In the genomic region with DNA sequence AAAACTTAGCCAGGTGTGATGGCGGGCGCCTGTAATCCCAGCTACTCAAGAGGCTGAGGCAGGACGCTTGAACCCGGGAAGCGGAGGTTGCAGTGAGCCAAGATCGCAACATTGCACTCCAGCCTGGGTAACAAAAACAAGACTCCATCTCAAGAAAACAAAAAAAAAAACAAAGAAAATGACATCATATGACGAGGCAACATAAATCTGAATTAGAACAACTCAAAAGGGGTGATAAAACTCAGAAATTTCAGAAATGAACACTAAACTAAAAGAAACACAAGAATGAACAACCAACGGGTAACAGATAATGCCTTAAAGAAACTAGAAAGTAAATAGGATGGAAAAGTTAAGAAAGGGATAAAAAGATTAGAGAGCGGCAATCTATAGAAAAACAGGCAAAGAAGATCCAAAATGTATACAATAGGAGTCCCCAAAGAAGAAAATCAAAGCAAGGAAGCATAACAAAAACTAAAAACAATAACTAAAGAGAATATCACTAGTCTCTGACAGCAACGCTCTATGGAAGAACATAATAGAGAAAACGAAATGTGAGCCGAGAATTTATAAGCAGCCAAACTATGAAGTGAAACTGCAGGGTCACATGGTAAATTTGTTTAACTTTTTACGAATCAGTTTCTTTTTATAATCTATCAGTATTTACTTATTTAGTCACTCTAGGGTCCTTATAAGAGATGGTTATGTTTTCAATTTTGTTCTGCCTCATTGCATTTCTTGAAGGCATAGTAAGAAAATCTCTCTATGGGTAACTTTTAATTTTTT, we compare ENCODE assay signal across 20 cellular contexts. TPM values are rescaled to one million over a fixed set of nuclear protein-coding genes. Genes with fewer than 3 reads are reported as not detected.
DNase-seq lines count a peak whose midpoint lies in the region; ATAC-seq, FAIRE-seq and TF ChIP-seq lines count a peak whose summit lies in the region.
"Had no signal": no experiment of that assay in that cellular context is flagged by ENCODE, and none has a peak within 500 bp of the region (broad histone marks: within the 10 kb centered on the region; RNA-seq: fewer than 3 reads in every experiment).

No MANE protein-coding gene starts in this region.

- in situ Hi-C loops in GM12878 (cut with MboI) = no loop called here

- H4K20me1 ChIP-seq in GM12878 (ENCODE audit: control insufficient read depth, insufficient read depth) = no peaks in the 10 kb centered on the region

- H3K4me3 ChIP-seq in GM12878 (0 out of 2 replicates have a peak overlapping the region, but pooled peaks have one; percentile 25), spleen (no peak overlapping the region)
- H3K4me3 ChIP-seq: MG63 had no signal

- RAD21 ChIA-PET in GM12878 (lab: Charles Lee; ENCODE audit: unreplicated experiment) = interaction anchor here (0.7 to 2.2 kb wide), 5 partner anchors 10 to 113 kb away, joined by 3 to 8 read pairs (median 4); no protein-coding TSS in a partner anchor

- ATAC-seq in GM12878 (peak; percentile 40; the same call in 2 of the 3 replicates), HG02884 (IDR thresholded peaks at IDR 0.05; ENCODE audit: unreplicated experiment) (no peak), HG03039 (IDR thresholded peaks at IDR 0.05; ENCODE audit: unreplicated experiment) (no peak)

- peak; percentile 20 for FAIRE-seq in GM12891 (lab: Jason Lieb, UNC)
- FAIRE-seq in GM12878 (lab: Jason Lieb, UNC) = no peak
- no peak for FAIRE-seq in frontal cortex (lab: Jason Lieb, UNC)
- FAIRE-seq: H54 had no signal

- no peak for DNase-seq in GM12891 (ENCODE audit: insufficient read length, low spot score)
- peak; percentile 6 for DNase-seq in MV-4-11 (lab: John Stamatoyannopoulos, UW)
- no peak for DNase-seq in GM12878 (ENCODE audit: low read depth, low spot score)
- no peak for DNase-seq in spleen
- no peak for DNase-seq in frontal cortex (ENCODE audit: low spot score in 2 of 2)
- DNase-seq in SIG-M5 (lab: John Stamatoyannopoulos, UW) = no peak
- DNase-seq: ACHN, GDM1, HFFc6, Kasumi-1, MG63, NCI-H1092 treated with DMSO at 0.1 percent for 48 hours, NCI-H146, NCI-H2081, NCI-H2171 treated with DMSO at 0.1 percent for 48 hours, NCI-H446 had no signal

- no peak overlapping the region for H3K9ac ChIP-seq in GM12878 (ENCODE audit: control insufficient read depth, insufficient read depth, low read length)

- H3K4me2 ChIP-seq in GM12878 (ENCODE audit: control insufficient read depth, insufficient read depth) = no peak overlapping the region; the same call in 1 of the 2 replicates

- TF ChIP-seq EP300 in GM12878 (IDR thresholded peaks at IDR 0.05; ENCODE audit: borderline replicate concordance in 1 of 2, control insufficient read depth in 1 of 2, low read depth in 2 of 2, low read length in 2 of 2) = no peak

- TF ChIP-seq RAD21 in GM12878 (IDR thresholded peaks at IDR 0.05; ENCODE audit: insufficient read depth, low read depth, low read length) = no peak

- CTCF ChIA-PET in GM12878 (lab: Yijun Ruan, JAX) = interaction anchor here (0.7 to 2.2 kb wide), 9 partner anchors 9 to 114 kb away, joined by 3 to 35 read pairs (median 7); no protein-coding TSS in a partner anchor

- WGBS in GM12878 (ENCODE audit: insufficient coverage, insufficient replicate concordance, low lambda C conversion rate, missing lambda C conversion rate) = 76% methylated on average over 13 of the region's 13 CpGs
- 84 to 91% (median 86%) methylated on average over 13 of the region's 13 CpGs for WGBS in spleen, 5 donors

- BruUV-seq in GM12878 (replicated peaks; lab: Mats Ljungman, UMichigan) = no TSS peak

- TF ChIP-seq POLR2A in GM12891 (IDR thresholded peaks at IDR 0.05; ENCODE audit: low read depth, low read length) (no peak), GM12878 (IDR thresholded peaks at IDR 0.05; ENCODE audit: low read depth, low read length) (no peak), spleen (IDR thresholded peaks at IDR 0.05) (no peak)

- SMC1A ChIA-PET in GM12878 (lab: Charles Lee; ENCODE audit: uncharacterized antibody, unreplicated experiment) = interaction anchor here (1.0 to 2.1 kb wide), 8 partner anchors 10 to 113 kb away, joined by 3 to 28 read pairs (median 7); no protein-coding TSS in a partner anchor

- intact Hi-C loops in GM12878 (cut with micrococcal nuclease; ENCODE audit: unreplicated experiment) (no loop called here), spleen (cut with DNase I; ENCODE audit: low total_unique reads) (no loop called here)

- no peak overlapping the region for H3K27ac ChIP-seq in GM12878 (ENCODE audit: control insufficient read depth, insufficient read depth)
- peak overlapping the region in 5 of 8 donors; percentile 39 to 54 (median 44) for H3K27ac ChIP-seq in spleen
- H3K27ac ChIP-seq: C4-2B had no signal

- H3K27me3 ChIP-seq in GM12878 (replicated peaks in 1 of 2; ENCODE audit: control insufficient read depth in 2 of 2, insufficient read depth in 2 of 2, low read length in 1 of 2) (no peaks in the 10 kb centered on the region), spleen (replicated peaks in 1 of 7) (no peaks in the 10 kb centered on the region)
- H3K27me3 ChIP-seq: MG63 had no signal

- H3K4me1 ChIP-seq in GM12878 (ENCODE audit: control insufficient read depth, insufficient read depth, low read length) (peaks cover 29% of the 10 kb centered on the region), spleen (peaks cover 29 to 93% (median 55%) of the 10 kb centered on the region in 6 donors)

- peaks cover 51% of the 10 kb centered on the region for H3K79me2 ChIP-seq in GM12878 (ENCODE audit: control insufficient read depth, insufficient read depth, low read length)

- H3K36me3 ChIP-seq in GM12878 (ENCODE audit: control insufficient read depth in 2 of 2, insufficient read depth in 2 of 2, low read length in 1 of 2) = no peaks in the 10 kb centered on the region; a peak in 1 of 4 replicates
- H3K36me3 ChIP-seq in spleen = no peaks in the 10 kb centered on the region
- H3K36me3 ChIP-seq: MG63 had no signal

- POLR2A ChIA-PET in GM12878 (lab: Charles Lee) = no interaction called here

- no peak for TF ChIP-seq CTCF in GM12878 (IDR thresholded peaks at IDR 0.05 in 2 of 3, conservative IDR thresholded peaks at IDR 0.05 in 1 of 3; ENCODE audit: control insufficient read depth in 2 of 3, extremely low read depth in 1 of 3, insufficient read depth in 1 of 3, low read depth in 3 of 3, low read length in 3 of 3)
- no peak for TF ChIP-seq CTCF in spleen (IDR thresholded peaks at IDR 0.05 in 8 of 11, conservative IDR thresholded peaks at IDR 0.05 in 3 of 11)

- no peak overlapping the region for H2AFZ ChIP-seq in GM12878 (ENCODE audit: control insufficient read depth, low read depth, low read length)

- peaks cover 3% of the 10 kb centered on the region; the same call in 2 of the 3 replicates for H3K9me3 ChIP-seq in GM12878 (replicated peaks; ENCODE audit: control insufficient read depth, insufficient read depth, low read length)
- H3K9me3 ChIP-seq in spleen = peaks cover 0 to 14% (median 5%) of the 10 kb centered on the region in 8 donors
- H3K9me3 ChIP-seq: MG63 had no signal

TF ChIP-seq in GM12891, 5 proteins besides CTCF, POLR2A, EP300 and RAD21:
- no peak for TF ChIP-seq POU2F2 (IDR thresholded peaks at IDR 0.05; ENCODE audit: low read depth, low read length)
- TF ChIP-seq TAF1 (IDR thresholded peaks at IDR 0.05; ENCODE audit: low read depth, low read length) = no peak
- no peak for TF ChIP-seq POLR2AphosphoS5 (IDR thresholded peaks at IDR 0.05; ENCODE audit: low read depth, low read length)
- TF ChIP-seq SPI1 (IDR thresholded peaks at IDR 0.05; ENCODE audit: low read depth, low read length) = no peak
TF ChIP-seq in GM12891: peak in this region for 0.

TF ChIP-seq in GM12878, 131 proteins besides CTCF, POLR2A, EP300 and RAD21 (continues in another document):
- TF ChIP-seq ATF7 (IDR thresholded peaks at IDR 0.05; ENCODE audit: low read depth) (peak; percentile 60; the same call in 1 of the 2 replicates), NBN (IDR thresholded peaks at IDR 0.05) (0 out of 2 replicates have a peak, but pooled peaks have one; percentile 47), E2F8 (IDR thresholded peaks at IDR 0.05; ENCODE audit: low read depth, partially characterized antibody) (no peak)

RNA-seq across cellular contexts. Expression of gene SPPL3, which starts 45.7 kb away (rescaled TPM):
- 11.1 TPM for polyA plus RNA-seq in GM12891 (2012; ENCODE audit: low read depth, missing spikeins)
- 42.1 and 48.7 TPM in 2 replicates for total RNA-seq in GM12878 (2013; cell fraction: nucleolus; rRNA removed)
- total RNA-seq in GM12878 (2014; rRNA removed) = 6.8 and 6.9 TPM in 2 replicates
- 8.3 and 10.1 TPM in 2 replicates for total RNA-seq in GM12878 (2014; rRNA removed; fragmentation: Illumina TruSeq; extraction: Trizol)
- total RNA-seq in GM12878 (2021) = 33.0 and 38.2 TPM in 2 replicates
- 7.3 TPM for polyA plus RNA-seq in GM12878 (2011; ENCODE audit: low read depth)
- polyA plus RNA-seq in GM12878 (2011; rRNA removed) = 20.3 and 20.4 TPM in 2 replicates
- polyA plus RNA-seq in GM12878 (2011; cell fraction: cytosol; rRNA removed) = 16.1 and 19.6 TPM in 2 replicates
- polyA plus RNA-seq in GM12878 (2011; cell fraction: nucleus; rRNA removed) = 17.6 and 23.0 TPM in 2 replicates
- polyA plus RNA-seq in GM12878 (2012) = 13.7 and 22.4 TPM in 2 replicates
- 45.5 and 48.7 TPM in 2 replicates for polyA plus RNA-seq in GM12878 (2014; fragmentation: Illumina TruSeq; extraction: Trizol)
- 1 to 10 TPM; 5.7 to 8.3 TPM for polyA plus RNA-seq in GM12878 (2014; fragmentation: Nextera tagmentation; extraction: Ambion mirVana)
- polyA plus RNA-seq in GM12878 (2014; rRNA removed) = 11.7 and 15.2 TPM in 2 replicates
- polyA plus RNA-seq in GM12878 (2016; fragmentation: Nextera tagmentation; extraction: Ambion mirVana) = 10 to 100 TPM in 1 of 2 experiments, 1 to 10 TPM in 1; 4.3 to 18.3 TPM
- polyA minus RNA-seq in GM12878 (2011; rRNA and poly(A)+ RNA removed) = 39.9 and 55.2 TPM in 2 replicates
- 19.5 and 23.7 TPM in 2 replicates for polyA minus RNA-seq in GM12878 (2011; cell fraction: cytosol; rRNA and poly(A)+ RNA removed)
- polyA minus RNA-seq in GM12878 (2011; cell fraction: nucleus; rRNA and poly(A)+ RNA removed) = 13.8 and 20.2 TPM in 2 replicates
- total RNA-seq in spleen = 10 to 100 TPM; 41.0 to 76.9 (median 47.6) TPM
- polyA plus RNA-seq in spleen = 10 to 100 TPM in 2 of 3 donors, 1 to 10 TPM in 1; 9.0 to 13.6 (median 10.7) TPM
- total RNA-seq in frontal cortex = 45.2 TPM
